In the genomic region with DNA sequence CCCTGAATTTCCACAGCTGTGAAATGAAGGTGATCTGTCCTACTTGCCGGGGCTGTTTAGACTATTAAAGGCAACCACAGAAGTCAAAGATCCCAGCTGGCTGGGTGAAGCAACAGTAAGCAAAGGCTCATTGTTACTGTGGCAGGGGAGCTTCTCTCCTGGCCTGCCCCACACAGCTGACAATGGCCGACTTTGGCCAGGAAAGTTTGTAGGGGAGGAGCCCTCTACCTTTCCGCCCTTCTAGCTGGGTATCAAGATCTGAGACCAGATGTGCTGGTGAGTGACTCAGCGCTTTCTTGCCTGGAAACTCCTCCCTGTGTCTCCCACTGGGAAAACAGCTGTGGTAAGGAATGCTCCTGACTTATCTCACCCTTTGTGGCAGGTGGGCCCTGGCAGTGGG, we compare ENCODE assay signal across 11 cellular contexts. TPM values are rescaled to one million over a fixed set of nuclear protein-coding genes. Genes with fewer than 3 reads are reported as not detected.
DNase-seq lines count a peak whose midpoint lies in the region; TF ChIP-seq lines count a peak whose summit lies in the region.
"Had no signal": no experiment of that assay in that cellular context is flagged by ENCODE, and none has a peak within 500 bp of the region (broad histone marks: within the 10 kb centered on the region; RNA-seq: fewer than 3 reads in every experiment).

No MANE protein-coding gene starts in this region.

- intact Hi-C loops in ascending aorta (cut with DNase I), result loop anchor here (10.0 kb wide), 1 partner anchor 536 kb away; no protein-coding TSS in a partner anchor

- no peaks in the 10 kb centered on the region for H3K23me2 ChIP-seq in H9 (ENCODE audit: insufficient read length, low read depth, low read length, poor library complexity, severe bottlenecking)

- H3K27ac Mint-ChIP-seq in H9, result peak overlapping the region in 2 of 3 experiments; percentile 46 to 91; a peak in 4 of 7 replicates
- no peak overlapping the region for H3K27ac Mint-ChIP-seq in activated naive CD8-positive, alpha-beta T cell treated with anti-CD3 and anti-CD28 coated beads for 36 hours
- H3K27ac Mint-ChIP-seq: CD4-positive, CD25-positive, alpha-beta regulatory T cell had no signal

- no peak overlapping the region for H3K4me3 Mint-ChIP-seq in H9
- no peak overlapping the region for H3K4me3 Mint-ChIP-seq in activated naive CD8-positive, alpha-beta T cell treated with anti-CD3 and anti-CD28 coated beads for 36 hours
- H3K4me3 Mint-ChIP-seq: brain; CD4-positive, CD25-positive, alpha-beta regulatory T cell had no signal

- no peak overlapping the region for H2BK20ac ChIP-seq in H9 (ENCODE audit: low read depth, low read length, poor library complexity, severe bottlenecking)

- TF ChIP-seq CTCF in H9 (conservative IDR thresholded peaks at IDR 0.05) (no peak), ascending aorta (IDR thresholded peaks at IDR 0.05) (no peak)

- no peak overlapping the region for H4K5ac ChIP-seq in H9 (ENCODE audit: insufficient read length, low read depth, low read length)

- no peak overlapping the region for H3K4ac ChIP-seq in H9 (ENCODE audit: low read depth, low read length)

- no peak overlapping the region for H2BK5ac ChIP-seq in H9 (ENCODE audit: insufficient read length, low read length)

- no peaks in the 10 kb centered on the region for H4K20me1 ChIP-seq in H9 (ENCODE audit: control insufficient read depth, insufficient read depth, insufficient read length)

- H3K56ac ChIP-seq in H9 (ENCODE audit: insufficient read length, low read depth, low read length), result no peak overlapping the region

- no peak overlapping the region for H3K9ac ChIP-seq in H9 (ENCODE audit: extremely low read depth, insufficient read length, low read length)
- peak overlapping the region; percentile 14 for H3K9ac ChIP-seq in iPS-15b (ENCODE audit: low read depth, low read length)

- H4K91ac ChIP-seq in H9 (ENCODE audit: insufficient read length, low read depth, low read length), result no peak overlapping the region

- H3K4me1 ChIP-seq in ACC112 (ENCODE audit: control insufficient read depth, insufficient read depth, low read length, unreplicated experiment) (peaks cover 27% of the 10 kb centered on the region), H9 (ENCODE audit: insufficient read depth, low read length) (peaks cover 2% of the 10 kb centered on the region; the same call in 1 of the 2 replicates), SJSA1 (replicated peaks) (peaks cover 24% of the 10 kb centered on the region), iPS-15b (ENCODE audit: control insufficient read depth, insufficient read depth, low read length) (peaks cover 6% of the 10 kb centered on the region), ascending aorta (no peaks in the 10 kb centered on the region)

- H2BK12ac ChIP-seq in H9 (ENCODE audit: insufficient read length, low read depth, low read length), result no peak overlapping the region

- H2BK15ac ChIP-seq in H9 (ENCODE audit: low read depth, low read length), result no peak overlapping the region

- H3K79me1 ChIP-seq in H9 (ENCODE audit: insufficient read depth, low read depth, low read length, poor library complexity, severe bottlenecking), result no peaks in the 10 kb centered on the region

- DNase-seq in H9, result peak; percentile 82
- DNase-seq in SJSA1 (ENCODE audit: low read depth in 1 of 2, low spot score in 2 of 2), result peak; percentile 35 to 52
- no peak for DNase-seq in DMS79 (lab: John Stamatoyannopoulos, UW)
- no peak for DNase-seq in activated naive CD8-positive, alpha-beta T cell treated with anti-CD3 and anti-CD28 coated beads for 36 hours
- DNase-seq in NCI-H1417 (lab: John Stamatoyannopoulos, UW), result no peak
- no peak for DNase-seq in ascending aorta (ENCODE audit: low spot score in 2 of 2)
- DNase-seq: CD4-positive, CD25-positive, alpha-beta regulatory T cell; T-helper 2 cell had no signal

- H2AK5ac ChIP-seq in H9 (ENCODE audit: insufficient read length, low read length), result no peak overlapping the region

- no peak overlapping the region for H3K4me2 ChIP-seq in H9 (ENCODE audit: insufficient read depth, insufficient read length, low read length)

- H3K27ac ChIP-seq in ACC112 (ENCODE audit: low read depth, low read length), result no peak overlapping the region
- no peak overlapping the region for H3K27ac ChIP-seq in H9 (ENCODE audit: insufficient read length, low read depth, low read length)
- H3K27ac ChIP-seq in SJSA1, result no peak overlapping the region
- no peak overlapping the region for H3K27ac ChIP-seq in ascending aorta

- no peaks in the 10 kb centered on the region for H3K27me3 ChIP-seq in ACC112 (ENCODE audit: insufficient read depth, low read length)
- no peaks in the 10 kb centered on the region for H3K27me3 ChIP-seq in H9 (ENCODE audit: insufficient read depth, low read length)
- H3K27me3 ChIP-seq in SJSA1 (replicated peaks), result no peaks in the 10 kb centered on the region
- H3K27me3 ChIP-seq in iPS-15b (ENCODE audit: control insufficient read depth, insufficient read depth, low read length), result no peaks in the 10 kb centered on the region
- H3K27me3 ChIP-seq in ascending aorta, result no peaks in the 10 kb centered on the region

- no peaks in the 10 kb centered on the region for H3K79me2 ChIP-seq in ACC112 (ENCODE audit: control insufficient read depth, insufficient read depth, low read length, unreplicated experiment)
- no peaks in the 10 kb centered on the region for H3K79me2 ChIP-seq in H9 (ENCODE audit: insufficient read depth, low read length)

- no peak overlapping the region for H3T11ph ChIP-seq in H9 (ENCODE audit: low read length)

- peaks cover 14 to 16% of the 10 kb centered on the region in 2 experiments for H3K4me1 Mint-ChIP-seq in H9
- H3K4me1 Mint-ChIP-seq in activated naive CD8-positive, alpha-beta T cell treated with anti-CD3 and anti-CD28 coated beads for 36 hours, result no peaks in the 10 kb centered on the region
- H3K4me1 Mint-ChIP-seq: brain; CD4-positive, CD25-positive, alpha-beta regulatory T cell had no signal

- no peaks in the 10 kb centered on the region for H3K36me3 ChIP-seq in ACC112 (ENCODE audit: insufficient read depth, low read length)
- no peaks in the 10 kb centered on the region for H3K36me3 ChIP-seq in SJSA1
- no peaks in the 10 kb centered on the region for H3K36me3 ChIP-seq in iPS-15b (ENCODE audit: control insufficient read depth, insufficient read depth, low read length)
- no peaks in the 10 kb centered on the region for H3K36me3 ChIP-seq in ascending aorta

- no CpG with 5 or more reads among the region's 4 CpGs for WGBS in H9 (ENCODE audit: extremely low coverage, insufficient read length, low lambda C conversion rate)

- H2AFZ ChIP-seq in ACC112 (ENCODE audit: low read length, unreplicated experiment) (peak overlapping the region; percentile 30), H9 (ENCODE audit: low read length) (no peak overlapping the region)

- no peak overlapping the region for H4K8ac ChIP-seq in H9 (replicated peaks; ENCODE audit: insufficient read length, low read depth, low read length)

- H3K14ac ChIP-seq in H9 (ENCODE audit: insufficient read depth, low read length), result no peak overlapping the region

- no peak overlapping the region for H3K23ac ChIP-seq in H9 (ENCODE audit: insufficient read length, low read depth, low read length)

- H3K18ac ChIP-seq in H9 (ENCODE audit: insufficient read length, low read depth, low read length), result no peak overlapping the region

- no peak overlapping the region for H3K4me3 ChIP-seq in ACC112 (ENCODE audit: low read depth, low read length)
- no peak overlapping the region for H3K4me3 ChIP-seq in SJSA1
- no peak overlapping the region for H3K4me3 ChIP-seq in iPS-15b (ENCODE audit: low read depth, low read length)
- H3K4me3 ChIP-seq in ascending aorta, result no peak overlapping the region

- H3K27me3 Mint-ChIP-seq in H9 (ENCODE audit: low read depth), result no peaks in the 10 kb centered on the region
- no peaks in the 10 kb centered on the region for H3K27me3 Mint-ChIP-seq in activated naive CD8-positive, alpha-beta T cell treated with anti-CD3 and anti-CD28 coated beads for 36 hours

- peaks cover 0 to 6% of the 10 kb centered on the region in 2 experiments; a peak in 3 of 5 replicates for H3K9me3 Mint-ChIP-seq in H9
- H3K9me3 Mint-ChIP-seq in activated naive CD8-positive, alpha-beta T cell treated with anti-CD3 and anti-CD28 coated beads for 36 hours, result no peaks in the 10 kb centered on the region

- H3K9me3 ChIP-seq in H9 (ENCODE audit: control insufficient read depth, low read depth, low read length), result no peaks in the 10 kb centered on the region
- H3K9me3 ChIP-seq in SJSA1 (replicated peaks), result no peaks in the 10 kb centered on the region
- no peaks in the 10 kb centered on the region for H3K9me3 ChIP-seq in iPS-15b (ENCODE audit: control insufficient read depth, insufficient read depth, low read length)
- H3K9me3 ChIP-seq in ascending aorta, result no peaks in the 10 kb centered on the region

- no peak overlapping the region for H2BK120ac ChIP-seq in H9 (ENCODE audit: low read depth, low read length, poor library complexity, severe bottlenecking)

- no peaks in the 10 kb centered on the region for H3K36me3 Mint-ChIP-seq in H9 (ENCODE audit: insufficient read depth in 1 of 3, low read depth in 3 of 3)
- no peaks in the 10 kb centered on the region for H3K36me3 Mint-ChIP-seq in activated naive CD8-positive, alpha-beta T cell treated with anti-CD3 and anti-CD28 coated beads for 36 hours
- H3K36me3 Mint-ChIP-seq: brain; CD4-positive, CD25-positive, alpha-beta regulatory T cell had no signal

RNA-seq across cellular contexts. Expression of a gene that starts 21.1 kb away (rescaled TPM):
- total RNA-seq in H9 (2021) (0.15 and 0.22 TPM in 2 replicates), ascending aorta (1.4 TPM)
- total RNA-seq in SJSA1 (2014; rRNA removed; shearing (Covaris generic)), result not detected in 2 replicates
- not detected for total RNA-seq in activated naive CD8-positive, alpha-beta T cell treated with anti-CD3 and anti-CD28 coated beads for 36 hours
- total RNA-seq: CD4-positive, CD25-positive, alpha-beta regulatory T cell had no signal

Comparison
In these comparisons a context has a peak if more than half of its experiments do, and no peak if none do; other contexts are left out.
1. DNase-seq: peak in H9 (single experiment) and SJSA1 (2 of 2); none in DMS79 (single experiment), activated naive CD8-positive, alpha-beta T cell treated with anti-CD3 and anti-CD28 coated beads for 36 hours (single experiment), NCI-H1417 (0 of 3) and ascending aorta (0 of 2).